Comparison of ENCODE assay signal across 8 cellular contexts in genomic region chr4:184805462-184806245, GRCh38. TPM values are rescaled to one million over a fixed set of nuclear protein-coding genes. Genes with fewer than 3 reads are reported as not detected.
DNase-seq lines count a peak whose midpoint lies in the region; ATAC-seq and TF ChIP-seq lines count a peak whose summit lies in the region.

No MANE protein-coding gene starts in this region.

- no peak overlapping the region for H3K27ac Mint-ChIP-seq in chondrocyte (ENCODE audit: unreplicated experiment)

- no peaks in the 10 kb centered on the region for H3K9me3 ChIP-seq in endocrine pancreas (ENCODE audit: control insufficient read depth, low read length)

- H3K4me3 ChIP-seq in endocrine pancreas (ENCODE audit: control insufficient read depth, insufficient read depth, low read length), result peak overlapping the region; percentile 35

- peak; percentile 36 for DNase-seq in AG20443 (ENCODE audit: low spot score)
- DNase-seq in NCI-H1694 treated with DMSO at 0.1 percent for 48 hours (lab: John Stamatoyannopoulos, UW), result peak; percentile 44
- DNase-seq in occipital lobe (lab: John Stamatoyannopoulos, UW), result peak; percentile 45
- DNase-seq in glomerular visceral epithelial cell (ENCODE audit: extremely low spot score), result no peak
- no peak for DNase-seq in chondrocyte (ENCODE audit: low spot score)
- no peak for DNase-seq in stimulated activated CD4-positive, alpha-beta T cell treated with anti-CD3 and anti-CD28 coated beads, Interleukin-1b, Interleukin-23, amount 100 ng/mL, for 48 hours

- H3K36me3 Mint-ChIP-seq in chondrocyte (ENCODE audit: low read depth), result peaks cover 2% of the 10 kb centered on the region

- H3K4me1 ChIP-seq in endocrine pancreas (ENCODE audit: control insufficient read depth, insufficient read depth, low read length), result peaks cover 17% of the 10 kb centered on the region

- H3K27me3 Mint-ChIP-seq in chondrocyte (ENCODE audit: low read depth), result no peaks in the 10 kb centered on the region

- H3K4me1 Mint-ChIP-seq in chondrocyte (ENCODE audit: low read depth), result peaks cover 50% of the 10 kb centered on the region

- no peaks in the 10 kb centered on the region for H3K36me3 ChIP-seq in endocrine pancreas (ENCODE audit: control insufficient read depth, insufficient read depth, low read length)

- no peaks in the 10 kb centered on the region for H3K9me3 Mint-ChIP-seq in chondrocyte (ENCODE audit: low read depth)

- TF ChIP-seq CTCF in chondrocyte (IDR thresholded peaks at IDR 0.05), result no peak

- no peak overlapping the region for H3K4me3 Mint-ChIP-seq in chondrocyte (ENCODE audit: unreplicated experiment)

- H3K9ac ChIP-seq in endocrine pancreas (ENCODE audit: control insufficient read depth, insufficient read depth, low read length), result no peak overlapping the region

- no peaks in the 10 kb centered on the region for H3K27me3 ChIP-seq in endocrine pancreas (ENCODE audit: control insufficient read depth, insufficient read depth, low read length)

- peak; percentile 53 for ATAC-seq in GM21367 (IDR thresholded peaks at IDR 0.05; ENCODE audit: unreplicated experiment)

RNA-seq across cellular contexts. Expression of gene ACSL1, which starts 20.1 kb away (rescaled TPM):
- total RNA-seq in occipital lobe (31.4 TPM), chondrocyte (40.9 to 58.1 TPM (median 41.2 TPM) in 3 replicates)

Comparison
In these comparisons a context has a peak if more than half of its experiments do, and no peak if none do; other contexts are left out.
1. DNase-seq: peak in AG20443 (single experiment), NCI-H1694 treated with DMSO at 0.1 percent for 48 hours (single experiment) and occipital lobe (single experiment); none in glomerular visceral epithelial cell (single experiment), chondrocyte (single experiment) and stimulated activated CD4-positive, alpha-beta T cell treated with anti-CD3 and anti-CD28 coated beads, Interleukin-1b, Interleukin-23, amount 100 ng/mL, for 48 hours (single experiment).